In the genomic region with DNA sequence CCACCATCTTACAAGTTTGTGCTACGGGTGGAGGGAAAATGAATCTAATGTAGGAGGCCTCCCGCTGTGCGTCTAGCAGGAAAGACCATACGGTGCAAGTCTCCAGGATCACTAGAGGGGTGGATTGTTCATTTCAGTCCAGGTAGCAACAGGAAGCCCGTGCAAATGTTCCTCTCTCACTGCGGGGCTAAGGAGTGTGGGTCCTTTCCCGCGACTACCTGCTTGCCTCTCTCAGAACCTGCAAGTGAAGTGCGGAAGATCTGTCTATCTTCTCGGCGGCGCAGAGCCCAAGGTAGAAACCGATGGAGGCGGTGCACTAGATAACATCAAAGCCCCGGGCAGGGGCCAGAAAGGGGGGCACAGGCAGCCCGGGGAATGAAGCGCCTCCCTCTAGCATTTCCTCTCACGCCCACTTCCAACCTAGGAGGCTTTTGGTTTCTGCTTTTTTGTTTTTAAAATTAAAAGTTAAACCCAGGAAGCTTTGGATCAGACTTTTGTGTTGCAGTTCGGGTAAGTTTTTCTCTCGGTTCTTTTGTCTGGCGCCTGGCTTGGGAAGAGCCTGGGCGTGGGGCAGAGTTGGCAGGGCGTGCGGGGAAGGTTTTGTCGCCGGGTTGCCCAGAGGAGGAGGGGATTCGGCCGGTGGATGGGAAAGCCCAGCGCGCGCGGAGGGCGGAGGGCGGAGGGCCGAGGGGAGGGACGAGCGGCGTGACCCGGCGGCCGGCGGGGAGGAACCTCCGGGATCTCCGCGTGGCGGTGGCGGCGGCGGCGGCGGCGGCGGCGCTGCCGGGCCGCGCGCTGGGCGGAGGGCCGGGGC, we compare ENCODE assay signal across 1 cellular context.
TF ChIP-seq lines count a peak whose summit lies in the region.

No MANE protein-coding gene starts in this region.

TF ChIP-seq in HepG2, 621 proteins besides CTCF, POLR2A, EP300 and RAD21 (continued from another document and continues in another):
- TF ChIP-seq, protein P1, sequence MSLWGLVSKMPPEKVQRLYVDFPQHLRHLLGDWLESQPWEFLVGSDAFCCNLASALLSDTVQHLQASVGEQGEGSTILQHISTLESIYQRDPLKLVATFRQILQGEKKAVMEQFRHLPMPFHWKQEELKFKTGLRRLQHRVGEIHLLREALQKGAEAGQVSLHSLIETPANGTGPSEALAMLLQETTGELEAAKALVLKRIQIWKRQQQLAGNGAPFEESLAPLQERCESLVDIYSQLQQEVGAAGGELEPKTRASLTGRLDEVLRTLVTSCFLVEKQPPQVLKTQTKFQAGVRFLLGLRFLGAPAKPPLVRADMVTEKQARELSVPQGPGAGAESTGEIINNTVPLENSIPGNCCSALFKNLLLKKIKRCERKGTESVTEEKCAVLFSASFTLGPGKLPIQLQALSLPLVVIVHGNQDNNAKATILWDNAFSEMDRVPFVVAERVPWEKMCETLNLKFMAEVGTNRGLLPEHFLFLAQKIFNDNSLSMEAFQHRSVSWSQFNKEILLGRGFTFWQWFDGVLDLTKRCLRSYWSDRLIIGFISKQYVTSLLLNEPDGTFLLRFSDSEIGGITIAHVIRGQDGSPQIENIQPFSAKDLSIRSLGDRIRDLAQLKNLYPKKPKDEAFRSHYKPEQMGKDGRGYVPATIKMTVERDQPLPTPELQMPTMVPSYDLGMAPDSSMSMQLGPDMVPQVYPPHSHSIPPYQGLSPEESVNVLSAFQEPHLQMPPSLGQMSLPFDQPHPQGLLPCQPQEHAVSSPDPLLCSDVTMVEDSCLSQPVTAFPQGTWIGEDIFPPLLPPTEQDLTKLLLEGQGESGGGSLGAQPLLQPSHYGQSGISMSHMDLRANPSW (CRISPR knock-in tag; IDR thresholded peaks at IDR 0.05; ENCODE audit: borderline replicate concordance), result no peak
- TF ChIP-seq SP2 (CRISPR knock-in tag; IDR thresholded peaks at IDR 0.05) (no peak), ATRX (CRISPR knock-in tag; IDR thresholded peaks at IDR 0.05; ENCODE audit: borderline replicate concordance) (no peak), NFKB2 (CRISPR knock-in tag; IDR thresholded peaks at IDR 0.05; ENCODE audit: borderline replicate concordance) (peak; percentile 85; the same call in 1 of the 2 replicates), ATAD3A (CRISPR knock-in tag; IDR thresholded peaks at IDR 0.05) (no peak), GPN1 (CRISPR knock-in tag; IDR thresholded peaks at IDR 0.05; ENCODE audit: borderline replicate concordance) (no peak), ZKSCAN5 (CRISPR knock-in tag; IDR thresholded peaks at IDR 0.05) (no peak), ZNF775 (CRISPR knock-in tag; IDR thresholded peaks at IDR 0.05; ENCODE audit: borderline replicate concordance) (no peak), MAF1 (CRISPR knock-in tag; IDR thresholded peaks at IDR 0.05; ENCODE audit: borderline replicate concordance) (no peak), PRPF4 (IDR thresholded peaks at IDR 0.05; ENCODE audit: low read depth, low read length, poor library complexity, severe bottlenecking) (no peak), MIXL1 (CRISPR knock-in tag; IDR thresholded peaks at IDR 0.05) (no peak), AHR (CRISPR knock-in tag; IDR thresholded peaks at IDR 0.05) (peak; percentile 61; the same call in 1 of the 2 replicates), TMF1 (CRISPR knock-in tag; IDR thresholded peaks at IDR 0.05; ENCODE audit: low read depth) (no peak), ZNF441 (CRISPR knock-in tag; IDR thresholded peaks at IDR 0.05; ENCODE audit: borderline replicate concordance) (peak; percentile 78), ZNF629 (CRISPR knock-in tag; conservative IDR thresholded peaks at IDR 0.05) (no peak), HNRNPL (IDR thresholded peaks at IDR 0.05; ENCODE audit: low read depth, low read length) (no peak), ZNF225 (CRISPR knock-in tag; IDR thresholded peaks at IDR 0.05) (peak; percentile 83; the same call in 1 of the 2 replicates)
- TF ChIP-seq, protein P2, sequence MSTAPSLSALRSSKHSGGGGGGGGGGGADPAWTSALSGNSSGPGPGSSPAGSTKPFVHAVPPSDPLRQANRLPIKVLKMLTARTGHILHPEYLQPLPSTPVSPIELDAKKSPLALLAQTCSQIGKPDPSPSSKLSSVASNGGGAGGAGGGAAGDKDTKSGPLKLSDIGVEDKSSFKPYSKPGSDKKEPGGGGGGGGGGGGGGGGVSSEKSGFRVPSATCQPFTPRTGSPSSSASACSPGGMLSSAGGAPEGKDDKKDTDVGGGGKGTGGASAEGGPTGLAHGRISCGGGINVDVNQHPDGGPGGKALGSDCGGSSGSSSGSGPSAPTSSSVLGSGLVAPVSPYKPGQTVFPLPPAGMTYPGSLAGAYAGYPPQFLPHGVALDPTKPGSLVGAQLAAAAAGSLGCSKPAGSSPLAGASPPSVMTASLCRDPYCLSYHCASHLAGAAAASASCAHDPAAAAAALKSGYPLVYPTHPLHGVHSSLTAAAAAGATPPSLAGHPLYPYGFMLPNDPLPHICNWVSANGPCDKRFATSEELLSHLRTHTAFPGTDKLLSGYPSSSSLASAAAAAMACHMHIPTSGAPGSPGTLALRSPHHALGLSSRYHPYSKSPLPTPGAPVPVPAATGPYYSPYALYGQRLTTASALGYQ (CRISPR knock-in tag; IDR thresholded peaks at IDR 0.05), result peak; percentile 80; the same call in 1 of the 2 replicates
- TF ChIP-seq, protein P3, sequence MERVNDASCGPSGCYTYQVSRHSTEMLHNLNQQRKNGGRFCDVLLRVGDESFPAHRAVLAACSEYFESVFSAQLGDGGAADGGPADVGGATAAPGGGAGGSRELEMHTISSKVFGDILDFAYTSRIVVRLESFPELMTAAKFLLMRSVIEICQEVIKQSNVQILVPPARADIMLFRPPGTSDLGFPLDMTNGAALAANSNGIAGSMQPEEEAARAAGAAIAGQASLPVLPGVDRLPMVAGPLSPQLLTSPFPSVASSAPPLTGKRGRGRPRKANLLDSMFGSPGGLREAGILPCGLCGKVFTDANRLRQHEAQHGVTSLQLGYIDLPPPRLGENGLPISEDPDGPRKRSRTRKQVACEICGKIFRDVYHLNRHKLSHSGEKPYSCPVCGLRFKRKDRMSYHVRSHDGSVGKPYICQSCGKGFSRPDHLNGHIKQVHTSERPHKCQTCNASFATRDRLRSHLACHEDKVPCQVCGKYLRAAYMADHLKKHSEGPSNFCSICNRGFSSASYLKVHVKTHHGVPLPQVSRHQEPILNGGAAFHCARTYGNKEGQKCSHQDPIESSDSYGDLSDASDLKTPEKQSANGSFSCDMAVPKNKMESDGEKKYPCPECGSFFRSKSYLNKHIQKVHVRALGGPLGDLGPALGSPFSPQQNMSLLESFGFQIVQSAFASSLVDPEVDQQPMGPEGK (CRISPR knock-in tag; IDR thresholded peaks at IDR 0.05), result peak; percentile 94
- TF ChIP-seq, protein P4, sequence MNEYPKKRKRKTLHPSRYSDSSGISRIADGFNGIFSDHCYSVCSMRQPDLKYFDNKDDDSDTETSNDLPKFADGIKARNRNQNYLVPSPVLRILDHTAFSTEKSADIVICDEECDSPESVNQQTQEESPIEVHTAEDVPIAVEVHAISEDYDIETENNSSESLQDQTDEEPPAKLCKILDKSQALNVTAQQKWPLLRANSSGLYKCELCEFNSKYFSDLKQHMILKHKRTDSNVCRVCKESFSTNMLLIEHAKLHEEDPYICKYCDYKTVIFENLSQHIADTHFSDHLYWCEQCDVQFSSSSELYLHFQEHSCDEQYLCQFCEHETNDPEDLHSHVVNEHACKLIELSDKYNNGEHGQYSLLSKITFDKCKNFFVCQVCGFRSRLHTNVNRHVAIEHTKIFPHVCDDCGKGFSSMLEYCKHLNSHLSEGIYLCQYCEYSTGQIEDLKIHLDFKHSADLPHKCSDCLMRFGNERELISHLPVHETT (CRISPR knock-in tag; conservative IDR thresholded peaks at IDR 0.05), result peak; percentile 60; the same call in 1 of the 2 replicates
- TF ChIP-seq, protein P5, sequence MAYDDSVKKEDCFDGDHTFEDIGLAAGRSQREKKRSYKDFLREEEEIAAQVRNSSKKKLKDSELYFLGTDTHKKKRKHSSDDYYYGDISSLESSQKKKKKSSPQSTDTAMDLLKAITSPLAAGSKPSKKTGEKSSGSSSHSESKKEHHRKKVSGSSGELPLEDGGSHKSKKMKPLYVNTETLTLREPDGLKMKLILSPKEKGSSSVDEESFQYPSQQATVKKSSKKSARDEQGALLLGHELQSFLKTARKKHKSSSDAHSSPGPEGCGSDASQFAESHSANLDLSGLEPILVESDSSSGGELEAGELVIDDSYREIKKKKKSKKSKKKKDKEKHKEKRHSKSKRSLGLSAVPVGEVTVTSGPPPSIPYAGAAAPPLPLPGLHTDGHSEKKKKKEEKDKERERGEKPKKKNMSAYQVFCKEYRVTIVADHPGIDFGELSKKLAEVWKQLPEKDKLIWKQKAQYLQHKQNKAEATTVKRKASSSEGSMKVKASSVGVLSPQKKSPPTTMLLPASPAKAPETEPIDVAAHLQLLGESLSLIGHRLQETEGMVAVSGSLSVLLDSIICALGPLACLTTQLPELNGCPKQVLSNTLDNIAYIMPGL (CRISPR knock-in tag; IDR thresholded peaks at IDR 0.05; ENCODE audit: borderline replicate concordance in 1 of 2, low read depth in 1 of 2), result peak; percentile 58 to 74; a peak in 3 of 4 replicates
- TF ChIP-seq, protein P6, sequence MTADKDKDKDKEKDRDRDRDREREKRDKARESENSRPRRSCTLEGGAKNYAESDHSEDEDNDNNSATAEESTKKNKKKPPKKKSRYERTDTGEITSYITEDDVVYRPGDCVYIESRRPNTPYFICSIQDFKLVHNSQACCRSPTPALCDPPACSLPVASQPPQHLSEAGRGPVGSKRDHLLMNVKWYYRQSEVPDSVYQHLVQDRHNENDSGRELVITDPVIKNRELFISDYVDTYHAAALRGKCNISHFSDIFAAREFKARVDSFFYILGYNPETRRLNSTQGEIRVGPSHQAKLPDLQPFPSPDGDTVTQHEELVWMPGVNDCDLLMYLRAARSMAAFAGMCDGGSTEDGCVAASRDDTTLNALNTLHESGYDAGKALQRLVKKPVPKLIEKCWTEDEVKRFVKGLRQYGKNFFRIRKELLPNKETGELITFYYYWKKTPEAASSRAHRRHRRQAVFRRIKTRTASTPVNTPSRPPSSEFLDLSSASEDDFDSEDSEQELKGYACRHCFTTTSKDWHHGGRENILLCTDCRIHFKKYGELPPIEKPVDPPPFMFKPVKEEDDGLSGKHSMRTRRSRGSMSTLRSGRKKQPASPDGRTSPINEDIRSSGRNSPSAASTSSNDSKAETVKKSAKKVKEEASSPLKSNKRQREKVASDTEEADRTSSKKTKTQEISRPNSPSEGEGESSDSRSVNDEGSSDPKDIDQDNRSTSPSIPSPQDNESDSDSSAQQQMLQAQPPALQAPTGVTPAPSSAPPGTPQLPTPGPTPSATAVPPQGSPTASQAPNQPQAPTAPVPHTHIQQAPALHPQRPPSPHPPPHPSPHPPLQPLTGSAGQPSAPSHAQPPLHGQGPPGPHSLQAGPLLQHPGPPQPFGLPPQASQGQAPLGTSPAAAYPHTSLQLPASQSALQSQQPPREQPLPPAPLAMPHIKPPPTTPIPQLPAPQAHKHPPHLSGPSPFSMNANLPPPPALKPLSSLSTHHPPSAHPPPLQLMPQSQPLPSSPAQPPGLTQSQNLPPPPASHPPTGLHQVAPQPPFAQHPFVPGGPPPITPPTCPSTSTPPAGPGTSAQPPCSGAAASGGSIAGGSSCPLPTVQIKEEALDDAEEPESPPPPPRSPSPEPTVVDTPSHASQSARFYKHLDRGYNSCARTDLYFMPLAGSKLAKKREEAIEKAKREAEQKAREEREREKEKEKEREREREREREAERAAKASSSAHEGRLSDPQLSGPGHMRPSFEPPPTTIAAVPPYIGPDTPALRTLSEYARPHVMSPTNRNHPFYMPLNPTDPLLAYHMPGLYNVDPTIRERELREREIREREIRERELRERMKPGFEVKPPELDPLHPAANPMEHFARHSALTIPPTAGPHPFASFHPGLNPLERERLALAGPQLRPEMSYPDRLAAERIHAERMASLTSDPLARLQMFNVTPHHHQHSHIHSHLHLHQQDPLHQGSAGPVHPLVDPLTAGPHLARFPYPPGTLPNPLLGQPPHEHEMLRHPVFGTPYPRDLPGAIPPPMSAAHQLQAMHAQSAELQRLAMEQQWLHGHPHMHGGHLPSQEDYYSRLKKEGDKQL (CRISPR knock-in tag; IDR thresholded peaks at IDR 0.05; ENCODE audit: low read depth), result peak; percentile 33; the same call in 1 of the 2 replicates
- TF ChIP-seq, protein P7, sequence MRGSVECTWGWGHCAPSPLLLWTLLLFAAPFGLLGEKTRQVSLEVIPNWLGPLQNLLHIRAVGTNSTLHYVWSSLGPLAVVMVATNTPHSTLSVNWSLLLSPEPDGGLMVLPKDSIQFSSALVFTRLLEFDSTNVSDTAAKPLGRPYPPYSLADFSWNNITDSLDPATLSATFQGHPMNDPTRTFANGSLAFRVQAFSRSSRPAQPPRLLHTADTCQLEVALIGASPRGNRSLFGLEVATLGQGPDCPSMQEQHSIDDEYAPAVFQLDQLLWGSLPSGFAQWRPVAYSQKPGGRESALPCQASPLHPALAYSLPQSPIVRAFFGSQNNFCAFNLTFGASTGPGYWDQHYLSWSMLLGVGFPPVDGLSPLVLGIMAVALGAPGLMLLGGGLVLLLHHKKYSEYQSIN (CRISPR knock-in tag; IDR thresholded peaks at IDR 0.05; ENCODE audit: borderline replicate concordance), result no peak
- TF ChIP-seq, protein P8, sequence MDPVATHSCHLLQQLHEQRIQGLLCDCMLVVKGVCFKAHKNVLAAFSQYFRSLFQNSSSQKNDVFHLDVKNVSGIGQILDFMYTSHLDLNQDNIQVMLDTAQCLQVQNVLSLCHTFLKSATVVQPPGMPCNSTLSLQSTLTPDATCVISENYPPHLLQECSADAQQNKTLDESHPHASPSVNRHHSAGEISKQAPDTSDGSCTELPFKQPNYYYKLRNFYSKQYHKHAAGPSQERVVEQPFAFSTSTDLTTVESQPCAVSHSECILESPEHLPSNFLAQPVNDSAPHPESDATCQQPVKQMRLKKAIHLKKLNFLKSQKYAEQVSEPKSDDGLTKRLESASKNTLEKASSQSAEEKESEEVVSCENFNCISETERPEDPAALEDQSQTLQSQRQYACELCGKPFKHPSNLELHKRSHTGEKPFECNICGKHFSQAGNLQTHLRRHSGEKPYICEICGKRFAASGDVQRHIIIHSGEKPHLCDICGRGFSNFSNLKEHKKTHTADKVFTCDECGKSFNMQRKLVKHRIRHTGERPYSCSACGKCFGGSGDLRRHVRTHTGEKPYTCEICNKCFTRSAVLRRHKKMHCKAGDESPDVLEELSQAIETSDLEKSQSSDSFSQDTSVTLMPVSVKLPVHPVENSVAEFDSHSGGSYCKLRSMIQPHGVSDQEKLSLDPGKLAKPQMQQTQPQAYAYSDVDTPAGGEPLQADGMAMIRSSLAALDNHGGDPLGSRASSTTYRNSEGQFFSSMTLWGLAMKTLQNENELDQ (CRISPR knock-in tag; IDR thresholded peaks at IDR 0.05; ENCODE audit: borderline replicate concordance), result no peak
- TF ChIP-seq, protein P9, sequence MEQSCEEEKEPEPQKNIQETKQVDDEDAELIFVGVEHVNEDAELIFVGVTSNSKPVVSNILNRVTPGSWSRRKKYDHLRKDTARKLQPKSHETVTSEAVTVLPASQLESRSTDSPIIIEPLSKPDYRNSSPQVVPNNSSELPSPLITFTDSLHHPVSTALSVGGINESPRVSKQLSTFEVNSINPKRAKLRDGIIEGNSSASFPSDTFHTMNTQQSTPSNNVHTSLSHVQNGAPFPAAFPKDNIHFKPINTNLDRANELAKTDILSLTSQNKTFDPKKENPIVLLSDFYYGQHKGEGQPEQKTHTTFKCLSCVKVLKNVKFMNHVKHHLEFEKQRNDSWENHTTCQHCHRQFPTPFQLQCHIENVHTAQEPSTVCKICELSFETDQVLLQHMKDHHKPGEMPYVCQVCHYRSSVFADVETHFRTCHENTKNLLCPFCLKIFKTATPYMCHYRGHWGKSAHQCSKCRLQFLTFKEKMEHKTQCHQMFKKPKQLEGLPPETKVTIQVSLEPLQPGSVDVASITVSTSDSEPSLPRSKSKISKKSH (CRISPR knock-in tag; IDR thresholded peaks at IDR 0.05; ENCODE audit: borderline replicate concordance), result 0 out of 2 replicates have a peak, but pooled peaks have one; percentile 54
